ENCODE assay signal across 13 cellular contexts in the genomic region with DNA sequence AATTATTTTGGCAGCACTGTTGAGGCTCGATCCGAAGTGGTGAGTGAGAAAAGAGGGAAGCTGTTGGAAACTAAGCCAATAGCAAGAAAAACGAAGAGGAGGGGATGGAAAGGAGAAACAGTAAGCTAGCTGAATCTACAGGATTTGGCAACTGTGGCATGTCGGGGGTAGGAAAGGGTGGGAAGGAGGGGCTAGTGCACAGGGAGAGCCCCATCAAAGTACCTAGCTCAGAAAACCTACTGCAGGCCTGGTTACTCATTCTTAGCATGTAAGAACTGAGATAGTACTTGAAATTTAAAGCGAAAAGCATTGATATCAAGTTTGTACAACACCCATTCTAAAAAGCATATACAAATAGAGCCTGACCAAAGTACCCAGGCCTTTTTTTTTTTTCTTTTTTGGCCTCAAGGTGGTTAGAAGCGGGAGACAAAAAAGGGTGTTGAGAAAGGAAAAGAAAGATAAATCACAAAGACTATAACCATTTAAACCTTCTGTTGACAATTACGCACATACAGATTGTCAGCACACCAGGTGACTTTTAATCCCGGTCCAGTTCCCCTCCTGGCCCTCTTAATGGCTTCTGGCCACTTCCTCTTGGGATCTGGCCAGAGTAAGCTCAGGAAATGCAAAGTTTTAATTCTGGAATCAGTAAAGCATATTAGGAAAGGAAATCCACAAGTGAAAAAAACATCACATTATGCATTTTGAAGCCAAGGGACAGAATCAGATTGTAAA. TPM values are rescaled to one million over a fixed set of nuclear protein-coding genes. Genes with fewer than 3 reads are reported as not detected.
A peak's percentile ranks its signal among the peaks of the same experiment; 100 is the strongest.
DNase-seq lines count a peak whose midpoint lies in the region; ATAC-seq and TF ChIP-seq lines count a peak whose summit lies in the region.
"Had no signal": no experiment of that assay in that cellular context is flagged by ENCODE, and none has a peak within 500 bp of the region (broad histone marks: within the 10 kb centered on the region; RNA-seq: fewer than 3 reads in every experiment).

No MANE protein-coding gene starts in this region.

- H3K4me3 ChIP-seq in cardiac muscle cell (no peak overlapping the region), upper lobe of left lung (no peak overlapping the region)
- H3K4me3 ChIP-seq: BLaER1 had no signal

- intact Hi-C loops in cardiac septum (cut with DNase I): no loop called here

- H3K36me3 ChIP-seq in cardiac muscle cell: peaks cover 9% of the 10 kb centered on the region
- no peaks in the 10 kb centered on the region for H3K36me3 ChIP-seq in upper lobe of left lung

- no peaks in the 10 kb centered on the region for H3K9me3 Mint-ChIP-seq in stimulated activated memory B cell treated with anti-CD40 and anti-IgM and Interleukin-4, amounts not matched to agents 10 μg/mL and 1 μg/mL and 100 μg/mL, for 72 hours
- H3K9me3 Mint-ChIP-seq: activated naive CD8-positive, alpha-beta T cell treated with anti-CD3 and anti-CD28 coated beads for 36 hours had no signal

- H3K27ac ChIP-seq in cardiac muscle cell (peak overlapping the region; percentile 53), caudate nucleus (ENCODE audit: low read depth, low read length) (peak overlapping the region; percentile 69), upper lobe of left lung (peak overlapping the region in 3 of 4 donors; percentile 16 to 53 (median 44))
- H3K27ac ChIP-seq: BLaER1 had no signal

- no peak for TF ChIP-seq POLR2A in upper lobe of left lung (IDR thresholded peaks at IDR 0.05)

- peak in 1 of 2 donors; percentile 44 for DNase-seq in cardiac muscle cell (ENCODE audit: low read depth in 1 of 2, low spot score in 1 of 2)
- no peak for DNase-seq in cardiac septum (ENCODE audit: low spot score)
- peak in 1 of 61 donors; percentile 86 for DNase-seq in caudate nucleus (lab: John Stamatoyannopoulos, UW)
- DNase-seq in left lobe of liver (ENCODE audit: low spot score): no peak
- DNase-seq in upper lobe of left lung: no peak
- DNase-seq in NCI-H526 (lab: John Stamatoyannopoulos, UW): no peak
- no peak for DNase-seq in stimulated activated CD8-positive, alpha-beta memory T cell treated with anti-CD3 and anti-CD28 coated beads, Interleukin-4, amount 100 ng/mL, for 48 hours
- DNase-seq: activated naive CD8-positive, alpha-beta T cell treated with anti-CD3 and anti-CD28 coated beads for 36 hours; NCI-H1694; stimulated activated CD4-positive, alpha-beta T cell treated with anti-CD3 and anti-CD28 coated beads, Interleukin-4, amount 100 ng/mL, for 4 hours; T-helper 1 cell had no signal

- no peak overlapping the region for H3K4me3 Mint-ChIP-seq in stimulated activated memory B cell treated with anti-CD40 and anti-IgM and Interleukin-4, amounts not matched to agents 10 μg/mL and 1 μg/mL and 100 μg/mL, for 72 hours
- H3K4me3 Mint-ChIP-seq: activated naive CD8-positive, alpha-beta T cell treated with anti-CD3 and anti-CD28 coated beads for 36 hours had no signal

- 34 to 38% methylated on average over 8 of the region's 8 CpGs for WGBS in upper lobe of left lung, 2 donors

- H3K27me3 Mint-ChIP-seq in stimulated activated memory B cell treated with anti-CD40 and anti-IgM and Interleukin-4, amounts not matched to agents 10 μg/mL and 1 μg/mL and 100 μg/mL, for 72 hours: no peaks in the 10 kb centered on the region
- H3K27me3 Mint-ChIP-seq: activated naive CD8-positive, alpha-beta T cell treated with anti-CD3 and anti-CD28 coated beads for 36 hours had no signal

- peaks cover 7% of the 10 kb centered on the region for H3K4me1 Mint-ChIP-seq in stimulated activated memory B cell treated with anti-CD40 and anti-IgM and Interleukin-4, amounts not matched to agents 10 μg/mL and 1 μg/mL and 100 μg/mL, for 72 hours

- ATAC-seq in left lobe of liver (peak; percentile 85), upper lobe of left lung (ENCODE audit: low FRiP score in 2 of 2) (peak in 1 of 2 donors; percentile 54)
- no peak for ATAC-seq in stimulated activated memory B cell treated with anti-CD40 and anti-IgM and Interleukin-4, amounts not matched to agents 10 μg/mL and 1 μg/mL and 100 μg/mL, for 72 hours

- no peaks in the 10 kb centered on the region for H3K9me3 ChIP-seq in cardiac muscle cell (ENCODE audit: low read depth)
- no peaks in the 10 kb centered on the region for H3K9me3 ChIP-seq in upper lobe of left lung
- H3K9me3 ChIP-seq: BLaER1 had no signal

- no peaks in the 10 kb centered on the region for H3K36me3 Mint-ChIP-seq in stimulated activated memory B cell treated with anti-CD40 and anti-IgM and Interleukin-4, amounts not matched to agents 10 μg/mL and 1 μg/mL and 100 μg/mL, for 72 hours

- TF ChIP-seq CTCF in cardiac muscle cell (IDR thresholded peaks at IDR 0.05; ENCODE audit: low read depth, low read length) (no peak), upper lobe of left lung (IDR thresholded peaks at IDR 0.05) (no peak)

- TF ChIP-seq EP300 in upper lobe of left lung (IDR thresholded peaks at IDR 0.05): no peak

- H3K27me3 ChIP-seq in cardiac muscle cell: no peaks in the 10 kb centered on the region
- no peaks in the 10 kb centered on the region for H3K27me3 ChIP-seq in upper lobe of left lung
- H3K27me3 ChIP-seq: BLaER1 had no signal

- no peak overlapping the region for H3K27ac Mint-ChIP-seq in stimulated activated memory B cell treated with anti-CD40 and anti-IgM and Interleukin-4, amounts not matched to agents 10 μg/mL and 1 μg/mL and 100 μg/mL, for 72 hours

- H3K4me1 ChIP-seq in cardiac muscle cell (ENCODE audit: low read depth): no peaks in the 10 kb centered on the region
- H3K4me1 ChIP-seq in upper lobe of left lung: peaks cover 13 to 25% (median 21%) of the 10 kb centered on the region in 4 donors

RNA-seq across cellular contexts. Expression of a gene that starts 50.4 kb away (rescaled TPM):
- total RNA-seq in cardiac muscle cell (130 and 137 TPM in 2 replicates), cardiac septum (119 TPM), left lobe of liver (29.2 TPM), upper lobe of left lung (10 to 100 TPM in 1 of 6 donors, 1 to 10 TPM in 5; 1.4 to 13.3 (median 5.9) TPM)
- 146 and 163 TPM in 2 replicates for polyA plus RNA-seq in cardiac muscle cell
